Comparison of ENCODE assay signal across 8 cellular contexts in genomic region chr17:79658811-79659207, GRCh38. TPM values are rescaled to one million over a fixed set of nuclear protein-coding genes. Genes with fewer than 3 reads are reported as not detected.
DNase-seq lines count a peak whose midpoint lies in the region; ATAC-seq and TF ChIP-seq lines count a peak whose summit lies in the region.

No MANE protein-coding gene starts in this region.

- CTCF ChIA-PET in Caco-2 (lab: Charles Lee), result interaction anchor here (0.6 to 1.2 kb wide), 8 partner anchors 10 to 221 kb away, joined by 3 to 6 read pairs (median 5); no protein-coding TSS in a partner anchor

- H3K23ac ChIP-seq in mesenchymal stem cell (ENCODE audit: low read length in 2 of 2), result no peak overlapping the region

- no peak overlapping the region for H4K91ac ChIP-seq in mesenchymal stem cell (ENCODE audit: low read length)

- H3K36me3 Mint-ChIP-seq in Caco-2 (ENCODE audit: insufficient read depth, unreplicated experiment), result peaks cover 6% of the 10 kb centered on the region

- POLR2A ChIA-PET in Caco-2 (lab: Charles Lee), result no interaction called here

- H3K9me3 Mint-ChIP-seq in Caco-2 (ENCODE audit: unreplicated experiment), result peaks cover 15% of the 10 kb centered on the region

- TF ChIP-seq POLR2A in body of pancreas (IDR thresholded peaks at IDR 0.05), result no peak

- no peak overlapping the region for H2BK120ac ChIP-seq in mesenchymal stem cell (ENCODE audit: low read depth, low read length)

- ATAC-seq in body of pancreas (no peak), GM21515 (IDR thresholded peaks at IDR 0.05; ENCODE audit: unreplicated experiment) (no peak), GM21381 (IDR thresholded peaks at IDR 0.05; ENCODE audit: unreplicated experiment) (no peak), HG03139 (IDR thresholded peaks at IDR 0.05; ENCODE audit: unreplicated experiment) (no peak)

- peaks cover 9% of the 10 kb centered on the region for H3K4me1 Mint-ChIP-seq in Caco-2 (ENCODE audit: low read depth, unreplicated experiment)

- H3K4me3 Mint-ChIP-seq in Caco-2 (ENCODE audit: unreplicated experiment), result no peak overlapping the region

- no peak overlapping the region for H2BK5ac ChIP-seq in mesenchymal stem cell (ENCODE audit: low read depth, low read length, poor library complexity, severe bottlenecking)

- H3K4me1 ChIP-seq in Caco-2 (no peaks in the 10 kb centered on the region), body of pancreas (no peaks in the 10 kb centered on the region), mesenchymal stem cell (ENCODE audit: control insufficient read depth, insufficient read depth, low read depth, low read length) (no peaks in the 10 kb centered on the region)

- H3K27ac ChIP-seq in body of pancreas (no peak overlapping the region), mesenchymal stem cell (ENCODE audit: low read length, poor library complexity, severe bottlenecking) (no peak overlapping the region)

- H3K18ac ChIP-seq in mesenchymal stem cell (ENCODE audit: low read depth in 1 of 2, low read length in 2 of 2), result no peak overlapping the region

- intact Hi-C loops in Caco-2 (cut with micrococcal nuclease; ENCODE audit: unreplicated experiment) (no loop called here), body of pancreas (cut with DNase I) (no loop called here)

- H2BK15ac ChIP-seq in mesenchymal stem cell (ENCODE audit: low read depth, poor library complexity, severe bottlenecking), result no peak overlapping the region

- no peak overlapping the region for H4K8ac ChIP-seq in mesenchymal stem cell (ENCODE audit: low read length)

- no peak overlapping the region for H2BK12ac ChIP-seq in mesenchymal stem cell (ENCODE audit: low read length in 2 of 2)

- peaks cover 7% of the 10 kb centered on the region for H3K27me3 Mint-ChIP-seq in Caco-2 (ENCODE audit: insufficient read depth, unreplicated experiment)

- H2AFZ ChIP-seq in mesenchymal stem cell (ENCODE audit: low read depth, low read length), result no peak overlapping the region

- H3K9me3 ChIP-seq in Caco-2, result no peaks in the 10 kb centered on the region
- H3K9me3 ChIP-seq in body of pancreas, result peaks cover 0 to 4% (median 0%) of the 10 kb centered on the region in 3 donors
- peaks cover 5% of the 10 kb centered on the region for H3K9me3 ChIP-seq in mesenchymal stem cell (ENCODE audit: control insufficient read depth, low read length)

- TF ChIP-seq CTCF in Caco-2 (IDR thresholded peaks at IDR 0.05; ENCODE audit: insufficient read depth in 1 of 2, low read depth in 1 of 2, low read length in 1 of 2, severe bottlenecking in 1 of 2, unreplicated experiment in 1 of 2) (peak; percentile 57 to 79), body of pancreas (IDR thresholded peaks at IDR 0.05) (peak in 4 of 7 experiments; percentile 11 to 32 (median 20))

- in situ Hi-C loops in KBM-7 (cut with MboI; ENCODE audit: low pct_unique_long_range_greater_than_20kb, low sequenced_read_pairs), result no loop called here

- H2AK5ac ChIP-seq in mesenchymal stem cell (ENCODE audit: low read length, severe bottlenecking), result no peak overlapping the region

- H3K27ac Mint-ChIP-seq in Caco-2 (ENCODE audit: unreplicated experiment), result no peak overlapping the region

- no peak overlapping the region for H3K9ac ChIP-seq in mesenchymal stem cell (ENCODE audit: low read length)

- DNase-seq in Caco-2 (peak; percentile 57 to 59), KBM-7 (peak; percentile 19), body of pancreas (peak in 2 of 4 donors; percentile 16 to 28), mesenchymal stem cell (peak; percentile 24), activated gamma-delta T cell treated with Interleukin-2 at 50 U/mL for 16 hours (no peak)

- no TSS peak for BruUV-seq in Caco-2 (replicated peaks; lab: Mats Ljungman, UMichigan)

- H3K27me3 ChIP-seq in Caco-2 (replicated peaks; ENCODE audit: control insufficient read depth, insufficient read depth, low read length) (no peaks in the 10 kb centered on the region), body of pancreas (no peaks in the 10 kb centered on the region), mesenchymal stem cell (ENCODE audit: control insufficient read depth in 1 of 2, insufficient read depth in 1 of 2, low read length in 2 of 2) (peaks cover 8 to 63% of the 10 kb centered on the region in 2 experiments)

- no peak overlapping the region for H3K4ac ChIP-seq in mesenchymal stem cell (ENCODE audit: low read depth in 1 of 2, low read length in 2 of 2)

- H3K36me3 ChIP-seq in Caco-2 (ENCODE audit: control insufficient read depth, insufficient read depth, low read length), result no peaks in the 10 kb centered on the region
- H3K36me3 ChIP-seq in body of pancreas (replicated peaks in 1 of 2; ENCODE audit: insufficient read depth in 1 of 2, low read depth in 2 of 2), result no peaks in the 10 kb centered on the region
- no peaks in the 10 kb centered on the region for H3K36me3 ChIP-seq in mesenchymal stem cell (ENCODE audit: control insufficient read depth in 1 of 2, insufficient read depth in 2 of 2, low read depth in 1 of 2, low read length in 2 of 2)

- WGBS in body of pancreas, 2 donors, result 9% methylated on average over 11 of the region's 11 CpGs
- WGBS in mesenchymal stem cell, result 11% methylated on average over 11 of the region's 11 CpGs

- no peak overlapping the region for H3K4me2 ChIP-seq in mesenchymal stem cell (ENCODE audit: low read length, poor library complexity, severe bottlenecking)

- H3K4me3 ChIP-seq in Caco-2 (ENCODE audit: low read depth, low read length), result no peak overlapping the region
- H3K4me3 ChIP-seq in body of pancreas, result no peak overlapping the region
- no peak overlapping the region for H3K4me3 ChIP-seq in mesenchymal stem cell (ENCODE audit: insufficient read depth in 1 of 2, low read depth in 1 of 2, low read length in 2 of 2)

- no peak overlapping the region for H3K14ac ChIP-seq in mesenchymal stem cell (ENCODE audit: low read length in 2 of 2)

- no peaks in the 10 kb centered on the region for H3K79me1 ChIP-seq in mesenchymal stem cell (replicated peaks; ENCODE audit: low read length, poor library complexity, severe bottlenecking)

RNA-seq across cellular contexts. Expression of gene RBFOX3, which starts 48.0 kb away (rescaled TPM):
- total RNA-seq in Caco-2 (2022) (1.1 and 2.0 TPM in 2 replicates), body of pancreas (under 1 TPM in 1 of 2 donors, not detected in 1; 0.26 TPM)
- not detected for polyA plus RNA-seq in mesenchymal stem cell (2013, experiment 1 of 2)
- not detected for polyA plus RNA-seq in mesenchymal stem cell (2013, experiment 2 of 2)
